ENCODE assay signal across 1 cellular context in genomic region chr9:81535542-81536241, GRCh38.
TF ChIP-seq lines count a peak whose summit lies in the region.

No MANE protein-coding gene starts in this region.

TF ChIP-seq in HepG2, 621 proteins besides CTCF, POLR2A, EP300 and RAD21 (continued from another document and continues in another):
- TF ChIP-seq HMGXB3 (CRISPR knock-in tag; IDR thresholded peaks at IDR 0.05; ENCODE audit: borderline replicate concordance) (0 out of 2 replicates have a peak, but pooled peaks have one; percentile 48), HOMEZ (CRISPR knock-in tag; IDR thresholded peaks at IDR 0.05; ENCODE audit: low read depth) (peak; percentile 92), FOXC1 (CRISPR knock-in tag; IDR thresholded peaks at IDR 0.05; ENCODE audit: borderline replicate concordance) (no peak), SP140L (CRISPR knock-in tag; IDR thresholded peaks at IDR 0.05; ENCODE audit: borderline replicate concordance) (peak; percentile 86; the same call in 1 of the 2 replicates), KDM5A (IDR thresholded peaks at IDR 0.05; ENCODE audit: borderline replicate concordance, low read length) (no peak), SOX13 (IDR thresholded peaks at IDR 0.05) (peak; percentile 64; the same call in 1 of the 2 replicates), SOX13 (CRISPR knock-in tag; conservative IDR thresholded peaks at IDR 0.05 in 1 of 2, IDR thresholded peaks at IDR 0.05 in 1 of 2) (peak in 1 of 2 experiments; percentile 97; a peak in 2 of 4 replicates), ZNF33B (CRISPR knock-in tag; IDR thresholded peaks at IDR 0.05) (no peak), SRF (IDR thresholded peaks at IDR 0.05; ENCODE audit: low read depth, low read length) (no peak), MNT (IDR thresholded peaks at IDR 0.05) (no peak), ZNF382 (CRISPR knock-in tag; IDR thresholded peaks at IDR 0.05; ENCODE audit: borderline replicate concordance) (no peak), ARNT2 (CRISPR knock-in tag; IDR thresholded peaks at IDR 0.05; ENCODE audit: low read depth) (no peak), ZBTB20 (CRISPR knock-in tag; IDR thresholded peaks at IDR 0.05; ENCODE audit: borderline replicate concordance, low read depth) (peak; percentile 85; the same call in 1 of the 2 replicates), ZNF616 (CRISPR knock-in tag; IDR thresholded peaks at IDR 0.05; ENCODE audit: low read depth) (no peak), ZNF747 (CRISPR knock-in tag; IDR thresholded peaks at IDR 0.05; ENCODE audit: borderline replicate concordance) (peak; percentile 38; the same call in 1 of the 2 replicates), U2AF1 (optimal IDR thresholded peaks at IDR 0.05; ENCODE audit: low read depth, low read length) (no peak), SOX5 (CRISPR knock-in tag; IDR thresholded peaks at IDR 0.05; ENCODE audit: borderline replicate concordance) (peak; percentile 95), ZNF362 (CRISPR knock-in tag; IDR thresholded peaks at IDR 0.05; ENCODE audit: borderline replicate concordance) (peak; percentile 66; the same call in 1 of the 2 replicates), ZBED4 (CRISPR knock-in tag; IDR thresholded peaks at IDR 0.05; ENCODE audit: borderline replicate concordance) (no peak), ZNF12 (CRISPR knock-in tag; IDR thresholded peaks at IDR 0.05) (peak; percentile 74; the same call in 1 of the 2 replicates), ZFP41 (CRISPR knock-in tag; IDR thresholded peaks at IDR 0.05; ENCODE audit: borderline replicate concordance) (no peak), ZNF570 (CRISPR knock-in tag; IDR thresholded peaks at IDR 0.05; ENCODE audit: borderline replicate concordance) (no peak), GTF2F1 (IDR thresholded peaks at IDR 0.05; ENCODE audit: low read length) (no peak), TBX3 (IDR thresholded peaks at IDR 0.05; ENCODE audit: borderline replicate concordance) (peak; percentile 74; the same call in 1 of the 2 replicates), ZFP1 (CRISPR knock-in tag; IDR thresholded peaks at IDR 0.05) (peak; percentile 82), ZFYVE20 (CRISPR knock-in tag; IDR thresholded peaks at IDR 0.05; ENCODE audit: borderline replicate concordance, low read depth) (no peak), RXRA (CRISPR knock-in tag; IDR thresholded peaks at IDR 0.05) (no peak; the same call in 1 of the 2 replicates), AKAP8 (CRISPR knock-in tag; IDR thresholded peaks at IDR 0.05) (no peak), ZNF331 (CRISPR knock-in tag; IDR thresholded peaks at IDR 0.05) (peak; percentile 88), ZKSCAN1 (IDR thresholded peaks at IDR 0.05; ENCODE audit: low read length) (no peak), ZNF598 (CRISPR knock-in tag; IDR thresholded peaks at IDR 0.05; ENCODE audit: borderline replicate concordance) (no peak), RORA (CRISPR knock-in tag; IDR thresholded peaks at IDR 0.05) (no peak), JUNB (CRISPR knock-in tag; IDR thresholded peaks at IDR 0.05; ENCODE audit: borderline replicate concordance) (peak; percentile 78; the same call in 1 of the 2 replicates), ZNF10 (CRISPR knock-in tag; IDR thresholded peaks at IDR 0.05; ENCODE audit: borderline replicate concordance, low read depth) (no peak), NFYB (CRISPR knock-in tag; IDR thresholded peaks at IDR 0.05) (no peak), ZNF816 (CRISPR knock-in tag; IDR thresholded peaks at IDR 0.05; ENCODE audit: borderline replicate concordance) (no peak; the same call in 1 of the 2 replicates), HNRNPLL (IDR thresholded peaks at IDR 0.05; ENCODE audit: low read depth, low read length, poor library complexity, severe bottlenecking) (no peak), FOXO1 (CRISPR knock-in tag; IDR thresholded peaks at IDR 0.05) (peak; percentile 93), ZEB1 (IDR thresholded peaks at IDR 0.05; ENCODE audit: insufficient replicate concordance, low read depth) (no peak), ZNF232 (CRISPR knock-in tag; IDR thresholded peaks at IDR 0.05; ENCODE audit: borderline replicate concordance) (peak; percentile 36; the same call in 1 of the 2 replicates), ARNTL (CRISPR knock-in tag; IDR thresholded peaks at IDR 0.05) (peak; percentile 81), ZFAT (CRISPR knock-in tag; conservative IDR thresholded peaks at IDR 0.05) (no peak), FOXK2 (IDR thresholded peaks at IDR 0.05) (no peak), HDAC1 (CRISPR knock-in tag; IDR thresholded peaks at IDR 0.05) (peak; percentile 70; the same call in 1 of the 2 replicates), EHMT2 (IDR thresholded peaks at IDR 0.05; ENCODE audit: borderline replicate concordance, low read depth, low read length) (peak; percentile 97), PREB (CRISPR knock-in tag; IDR thresholded peaks at IDR 0.05) (no peak), SIN3A (IDR thresholded peaks at IDR 0.05; ENCODE audit: borderline replicate concordance, low read depth, low read length) (no peak), ZFP91 (CRISPR knock-in tag; IDR thresholded peaks at IDR 0.05; ENCODE audit: borderline replicate concordance) (no peak), MEIS2 (CRISPR knock-in tag; IDR thresholded peaks at IDR 0.05) (peak; percentile 95), MXI1 (IDR thresholded peaks at IDR 0.05; ENCODE audit: borderline replicate concordance, low read depth, low read length) (peak; percentile 21; the same call in 1 of the 3 replicates), RNF219 (CRISPR knock-in tag; IDR thresholded peaks at IDR 0.05) (no peak)
